ENCODE assay signal across 23 cellular contexts in genomic region chr5:131211669-131212068, GRCh38. TPM values are rescaled to one million over a fixed set of nuclear protein-coding genes. Genes with fewer than 3 reads are reported as not detected.
A peak's percentile ranks its signal among the peaks of the same experiment; 100 is the strongest.
DNase-seq lines count a peak whose midpoint lies in the region; ATAC-seq and FAIRE-seq lines count a peak whose summit lies in the region.
"Had no signal": no experiment of that assay in that cellular context is flagged by ENCODE, and none has a peak within 500 bp of the region (broad histone marks: within the 10 kb centered on the region; RNA-seq: fewer than 3 reads in every experiment).

No MANE protein-coding gene starts in this region.

- no peak for DNase-seq in activated naive CD4-positive, alpha-beta T cell treated with anti-CD3 and anti-CD28 coated beads, Interleukin-2, amount 50 U/mL, for 16 hours
- DNase-seq in activated naive CD8-positive, alpha-beta T cell treated with anti-CD3 and anti-CD28 coated beads, Interleukin-2, amount 10 ng/mL, durations not matched to agents 7 days and 5 days, result no peak
- no peak for DNase-seq in stimulated activated naive B cell treated with anti-CD40 and anti-IgM and Interleukin-4, amounts not matched to agents 10 μg/mL and 1 μg/mL and 100 μg/mL, for 72 hours
- DNase-seq in GM19239 (ENCODE audit: insufficient read length, low spot score), result no peak
- DNase-seq: activated CD4-positive, alpha-beta memory T cell treated with anti-CD3 and anti-CD28 coated beads for 36 hours; activated naive CD4-positive, alpha-beta T cell treated with anti-CD3 and anti-CD28 coated beads for 36 hours; central memory CD4-positive, alpha-beta T cell; DMS153; GF-D8; H9; MM.1S; NCI-H1436; NCI-H510A treated with DMSO at 0.1 percent for 48 hours; T-helper 9 cell had no signal

- H3K36me3 ChIP-seq in KOPT-K1 (ENCODE audit: insufficient read depth, low read length), result no peaks in the 10 kb centered on the region
- H3K36me3 ChIP-seq: SJSA1, thoracic aorta, vagina had no signal

- no peak for FAIRE-seq in GM19239 (lab: Jason Lieb, UNC)
- FAIRE-seq: astrocyte had no signal

- no peak overlapping the region for H3K4me3 Mint-ChIP-seq in activated naive CD4-positive, alpha-beta T cell treated with anti-CD3 and anti-CD28 coated beads, Interleukin-2, amount 50 U/mL, for 24 hours
- no peak overlapping the region for H3K4me3 Mint-ChIP-seq in activated naive CD8-positive, alpha-beta T cell treated with anti-CD3 and anti-CD28 coated beads, Interleukin-2, amount 10 ng/mL, durations not matched to agents 7 days and 5 days
- peak overlapping the region; percentile 39 to 45 for H3K4me3 Mint-ChIP-seq in stimulated activated naive B cell treated with anti-CD40 and anti-IgM and Interleukin-4, amounts not matched to agents 10 μg/mL and 1 μg/mL and 100 μg/mL, for 72 hours
- H3K4me3 Mint-ChIP-seq: H9 had no signal

- H3K27me3 Mint-ChIP-seq in activated naive CD4-positive, alpha-beta T cell treated with anti-CD3 and anti-CD28 coated beads, Interleukin-2, amount 50 U/mL, for 24 hours, result no peaks in the 10 kb centered on the region
- no peaks in the 10 kb centered on the region for H3K27me3 Mint-ChIP-seq in activated naive CD8-positive, alpha-beta T cell treated with anti-CD3 and anti-CD28 coated beads, Interleukin-2, amount 10 ng/mL, durations not matched to agents 7 days and 5 days
- no peaks in the 10 kb centered on the region for H3K27me3 Mint-ChIP-seq in stimulated activated naive B cell treated with anti-CD40 and anti-IgM and Interleukin-4, amounts not matched to agents 10 μg/mL and 1 μg/mL and 100 μg/mL, for 72 hours
- H3K27me3 Mint-ChIP-seq: activated CD4-positive, alpha-beta memory T cell treated with anti-CD3 and anti-CD28 coated beads for 36 hours; progenitor cell of endocrine pancreas had no signal

- no peaks in the 10 kb centered on the region for H3K9me3 ChIP-seq in KOPT-K1 (ENCODE audit: insufficient read depth, low read length, poor library complexity, severe bottlenecking)
- H3K9me3 ChIP-seq: SJSA1, thoracic aorta, vagina had no signal

- H3K36me3 Mint-ChIP-seq in activated naive CD4-positive, alpha-beta T cell treated with anti-CD3 and anti-CD28 coated beads, Interleukin-2, amount 50 U/mL, for 24 hours, result no peaks in the 10 kb centered on the region
- H3K36me3 Mint-ChIP-seq in activated naive CD8-positive, alpha-beta T cell treated with anti-CD3 and anti-CD28 coated beads, Interleukin-2, amount 10 ng/mL, durations not matched to agents 7 days and 5 days, result peaks cover 12% of the 10 kb centered on the region
- peaks cover 2 to 6% of the 10 kb centered on the region in 2 donors for H3K36me3 Mint-ChIP-seq in stimulated activated naive B cell treated with anti-CD40 and anti-IgM and Interleukin-4, amounts not matched to agents 10 μg/mL and 1 μg/mL and 100 μg/mL, for 72 hours
- H3K36me3 Mint-ChIP-seq: activated CD4-positive, alpha-beta memory T cell treated with anti-CD3 and anti-CD28 coated beads for 36 hours had no signal

- peaks cover 70% of the 10 kb centered on the region for H3K4me1 Mint-ChIP-seq in activated naive CD4-positive, alpha-beta T cell treated with anti-CD3 and anti-CD28 coated beads, Interleukin-2, amount 50 U/mL, for 24 hours
- peaks cover 39% of the 10 kb centered on the region for H3K4me1 Mint-ChIP-seq in activated naive CD8-positive, alpha-beta T cell treated with anti-CD3 and anti-CD28 coated beads, Interleukin-2, amount 10 ng/mL, durations not matched to agents 7 days and 5 days
- peaks cover 43 to 75% of the 10 kb centered on the region in 2 donors for H3K4me1 Mint-ChIP-seq in stimulated activated naive B cell treated with anti-CD40 and anti-IgM and Interleukin-4, amounts not matched to agents 10 μg/mL and 1 μg/mL and 100 μg/mL, for 72 hours

- ATAC-seq in activated naive CD8-positive, alpha-beta T cell treated with anti-CD3 and anti-CD28 coated beads, Interleukin-2, amount 10 ng/mL, durations not matched to agents 7 days and 5 days (ENCODE audit: low read depth), result no peak
- no peak for ATAC-seq in stimulated activated naive B cell treated with anti-CD40 and anti-IgM and Interleukin-4, amounts not matched to agents 10 μg/mL and 1 μg/mL and 100 μg/mL, for 72 hours (replicated peaks)
- no peak for ATAC-seq in HG03095 (IDR thresholded peaks at IDR 0.05; ENCODE audit: unreplicated experiment)
- ATAC-seq in GM18861 (IDR thresholded peaks at IDR 0.05; ENCODE audit: unreplicated experiment), result no peak

- H3K27ac Mint-ChIP-seq in activated naive CD4-positive, alpha-beta T cell treated with anti-CD3 and anti-CD28 coated beads, Interleukin-2, amount 50 U/mL, for 24 hours, result peak overlapping the region; percentile 30
- peak overlapping the region; percentile 13 for H3K27ac Mint-ChIP-seq in activated naive CD8-positive, alpha-beta T cell treated with anti-CD3 and anti-CD28 coated beads, Interleukin-2, amount 10 ng/mL, durations not matched to agents 7 days and 5 days
- peak overlapping the region; percentile 91 for H3K27ac Mint-ChIP-seq in stimulated activated naive B cell treated with anti-CD40 and anti-IgM and Interleukin-4, amounts not matched to agents 10 μg/mL and 1 μg/mL and 100 μg/mL, for 72 hours
- H3K27ac Mint-ChIP-seq: progenitor cell of endocrine pancreas had no signal

- POLR2A ChIA-PET in activated naive CD8-positive, alpha-beta T cell treated with anti-CD3 and anti-CD28 coated beads, Interleukin-2, amount 10 ng/mL, durations not matched to agents 7 days and 5 days (lab: Charles Lee), result interaction anchor here (3.3 kb wide), 1 partner anchor 54 kb away, joined by 32 read pairs; the partner anchor contains the start of gene CDC42SE2

- no peaks in the 10 kb centered on the region for H3K9me3 Mint-ChIP-seq in activated naive CD4-positive, alpha-beta T cell treated with anti-CD3 and anti-CD28 coated beads, Interleukin-2, amount 50 U/mL, for 24 hours
- no peaks in the 10 kb centered on the region for H3K9me3 Mint-ChIP-seq in activated naive CD8-positive, alpha-beta T cell treated with anti-CD3 and anti-CD28 coated beads, Interleukin-2, amount 10 ng/mL, durations not matched to agents 7 days and 5 days
- no peaks in the 10 kb centered on the region for H3K9me3 Mint-ChIP-seq in stimulated activated naive B cell treated with anti-CD40 and anti-IgM and Interleukin-4, amounts not matched to agents 10 μg/mL and 1 μg/mL and 100 μg/mL, for 72 hours
- H3K9me3 Mint-ChIP-seq: activated CD4-positive, alpha-beta memory T cell treated with anti-CD3 and anti-CD28 coated beads for 36 hours; activated naive CD4-positive, alpha-beta T cell treated with anti-CD3 and anti-CD28 coated beads for 36 hours; H9 had no signal

- peak overlapping the region; percentile 96 for H3K27ac ChIP-seq in KOPT-K1 (ENCODE audit: low read depth, low read length, poor library complexity, severe bottlenecking)
- H3K27ac ChIP-seq: SJSA1, thoracic aorta, vagina had no signal

RNA-seq across cellular contexts. Expression of gene LYRM7, which starts 40.9 kb away (rescaled TPM):
- 10 to 100 TPM; 15.0 to 18.2 TPM for total RNA-seq in activated naive CD8-positive, alpha-beta T cell treated with anti-CD3 and anti-CD28 coated beads, Interleukin-2, amount 10 ng/mL, durations not matched to agents 7 days and 5 days

RNA-seq across cellular contexts. Expression of gene HINT1, which starts 46.6 kb away (rescaled TPM):
- total RNA-seq in activated naive CD8-positive, alpha-beta T cell treated with anti-CD3 and anti-CD28 coated beads, Interleukin-2, amount 10 ng/mL, durations not matched to agents 7 days and 5 days, result 100 to 1,000 TPM; 249 to 251 TPM

RNA-seq across cellular contexts. Expression of gene CDC42SE2, which starts 52.2 kb away (rescaled TPM):
- total RNA-seq in activated naive CD8-positive, alpha-beta T cell treated with anti-CD3 and anti-CD28 coated beads, Interleukin-2, amount 10 ng/mL, durations not matched to agents 7 days and 5 days, result 100 to 1,000 TPM; 193 to 199 TPM

Comparison
In these comparisons a context has a peak if more than half of its experiments do, and no peak if none do; other contexts are left out.
1. H3K27ac Mint-ChIP-seq: peak in every context shown above with its lines; median percentile 91 in stimulated activated naive B cell treated with anti-CD40 and anti-IgM and Interleukin-4, amounts not matched to agents 10 μg/mL and 1 μg/mL and 100 μg/mL, for 72 hours; 30 in activated naive CD4-positive, alpha-beta T cell treated with anti-CD3 and anti-CD28 coated beads, Interleukin-2, amount 50 U/mL, for 24 hours; 13 in activated naive CD8-positive, alpha-beta T cell treated with anti-CD3 and anti-CD28 coated beads, Interleukin-2, amount 10 ng/mL, durations not matched to agents 7 days and 5 days.
2. H3K4me3 Mint-ChIP-seq: peak in stimulated activated naive B cell treated with anti-CD40 and anti-IgM and Interleukin-4, amounts not matched to agents 10 μg/mL and 1 μg/mL and 100 μg/mL, for 72 hours (2 of 2); none in activated naive CD4-positive, alpha-beta T cell treated with anti-CD3 and anti-CD28 coated beads, Interleukin-2, amount 50 U/mL, for 24 hours (single experiment) and activated naive CD8-positive, alpha-beta T cell treated with anti-CD3 and anti-CD28 coated beads, Interleukin-2, amount 10 ng/mL, durations not matched to agents 7 days and 5 days (single experiment).